Comparison of ENCODE assay signal across 8 cellular contexts in the genomic region with DNA sequence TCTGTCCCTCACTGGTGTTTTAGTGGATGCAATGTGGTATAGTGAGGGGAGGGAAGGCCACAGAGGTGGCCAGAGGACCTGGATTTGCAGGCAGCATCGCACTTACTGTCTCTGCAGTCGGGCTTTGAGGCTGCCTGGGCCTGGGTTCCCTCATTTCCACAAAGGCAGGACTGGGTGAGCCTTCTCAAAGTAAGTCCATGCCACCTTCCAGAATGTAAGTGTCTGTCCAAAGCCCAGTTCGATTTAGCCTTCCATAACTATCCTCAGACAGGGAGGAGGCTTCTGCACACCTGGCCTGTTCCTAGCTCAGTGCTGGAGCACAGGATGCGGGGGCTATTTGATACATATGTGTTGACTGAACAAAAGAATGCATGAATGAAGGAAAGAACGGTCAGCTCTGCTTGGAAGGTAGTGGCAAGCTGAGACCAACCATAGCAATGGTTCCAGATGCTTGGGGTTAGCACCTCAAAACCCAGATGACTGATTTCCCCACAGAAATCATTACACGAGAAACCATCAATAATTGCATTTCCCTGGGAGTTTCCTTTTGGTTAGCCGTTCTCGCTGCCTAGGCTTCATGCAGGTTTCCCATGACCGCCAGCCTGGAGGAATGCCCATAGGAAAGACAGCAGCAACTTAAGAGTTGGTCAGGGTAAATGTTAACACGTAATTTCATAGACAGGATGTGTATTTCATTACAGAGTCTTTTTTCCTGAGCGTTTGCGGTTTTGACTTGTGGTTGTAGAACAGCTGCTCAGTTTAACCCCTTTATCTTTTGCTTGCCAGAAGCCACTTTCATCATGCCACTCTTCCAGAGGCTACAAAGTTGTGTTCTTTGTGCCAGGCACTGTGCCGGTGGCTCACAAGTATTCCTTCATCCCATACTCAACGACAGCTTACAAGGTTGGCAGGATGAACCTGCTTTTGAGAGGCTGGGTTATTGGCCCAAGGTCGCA. TPM values are rescaled to one million over a fixed set of nuclear protein-coding genes. Genes with fewer than 3 reads are reported as not detected.
DNase-seq lines count a peak whose midpoint lies in the region; ATAC-seq and TF ChIP-seq lines count a peak whose summit lies in the region.

No MANE protein-coding gene starts in this region.

- in situ Hi-C loops in transverse colon (cut with MboI; ENCODE audit: low pct_ligation_motif_present in 1 of 4, low pct_unique_long_range_greater_than_20kb in 1 of 4, low sequenced_read_pairs in 3 of 4), result no loop called here

- H3K36me3 ChIP-seq in transverse colon, result no peaks in the 10 kb centered on the region

- H3K27ac ChIP-seq in foreskin keratinocyte (no peak overlapping the region), transverse colon (peak overlapping the region in 1 of 4 donors; percentile 22)

- H3K4me3 Mint-ChIP-seq in activated B cell treated with CpG ODN at 0.5 μM for 24 hours, result peak overlapping the region; percentile 89

- H3K4me1 ChIP-seq in foreskin keratinocyte (peaks cover 2% of the 10 kb centered on the region), transverse colon (peaks cover 0 to 29% (median 18%) of the 10 kb centered on the region in 4 donors)

- ATAC-seq in GM18520 (IDR thresholded peaks at IDR 0.05; ENCODE audit: unreplicated experiment) (peak; percentile 26), HG03432 (IDR thresholded peaks at IDR 0.05; ENCODE audit: unreplicated experiment) (peak; percentile 43), activated B cell treated with CpG ODN at 0.5 μM for 24 hours (ENCODE audit: low read depth) (no peak), foreskin keratinocyte (no peak)

- POLR2A ChIA-PET in activated B cell treated with CpG ODN at 0.5 μM for 24 hours (lab: Charles Lee), result interaction anchor here (1.7 kb wide), 1 partner anchor 84 kb away, joined by 6 read pairs; no protein-coding TSS in a partner anchor

- H3K27me3 Mint-ChIP-seq in activated B cell treated with CpG ODN at 0.5 μM for 24 hours, result no peaks in the 10 kb centered on the region

- peaks cover 48% of the 10 kb centered on the region for H3K4me1 Mint-ChIP-seq in activated B cell treated with CpG ODN at 0.5 μM for 24 hours

- no peaks in the 10 kb centered on the region for H3K27me3 ChIP-seq in foreskin keratinocyte
- no peaks in the 10 kb centered on the region for H3K27me3 ChIP-seq in transverse colon

- 31 to 71% methylated on average over 3 to 15 of the region's 15 CpGs for WGBS in transverse colon (ENCODE audit: low coverage in 1 of 2), 2 donors

- H3K27ac Mint-ChIP-seq in activated B cell treated with CpG ODN at 0.5 μM for 24 hours, result peak overlapping the region; percentile 20

- intact Hi-C loops in activated B cell treated with CpG ODN at 0.5 μM for 24 hours (cut with micrococcal nuclease), result loop anchor here (2.0 to 10.0 kb wide), 3 partner anchors 71 to 987 kb away; a partner anchor contains a TSS
- intact Hi-C loops in transverse colon (cut with DNase I; ENCODE audit: low total_unique reads), result no loop called here

- H3K36me3 Mint-ChIP-seq in activated B cell treated with CpG ODN at 0.5 μM for 24 hours (ENCODE audit: low read depth), result no peaks in the 10 kb centered on the region

- TF ChIP-seq POLR2A in transverse colon (IDR thresholded peaks at IDR 0.05), result no peak

- TF ChIP-seq CTCF in activated B cell treated with CpG ODN at 0.5 μM for 24 hours (IDR thresholded peaks at IDR 0.05) (no peak), fibroblast of pulmonary artery (IDR thresholded peaks at IDR 0.05; ENCODE audit: low read length, missing control alignments) (no peak), foreskin keratinocyte (conservative IDR thresholded peaks at IDR 0.05) (no peak), transverse colon (IDR thresholded peaks at IDR 0.05) (no peak)

- H3K9me3 Mint-ChIP-seq in activated B cell treated with CpG ODN at 0.5 μM for 24 hours, result no peaks in the 10 kb centered on the region

- H3K4me3 ChIP-seq in fibroblast of pulmonary artery (replicated peaks; ENCODE audit: low read depth, low read length), result no peak overlapping the region
- H3K4me3 ChIP-seq in transverse colon, result peak overlapping the region in 1 of 4 donors; percentile 7

- DNase-seq in activated B cell treated with CpG ODN at 0.5 μM for 24 hours (no peak), fibroblast of pulmonary artery (ENCODE audit: low read depth) (peak; percentile 45), NCI-H146 treated with DMSO at 0.1 percent for 48 hours (lab: John Stamatoyannopoulos, UW; ENCODE audit: unreplicated experiment) (no peak), foreskin keratinocyte (no peak), NCI-H2171 (lab: John Stamatoyannopoulos, UW) (no peak), transverse colon (no peak)

- CTCF ChIA-PET in activated B cell treated with CpG ODN at 0.5 μM for 24 hours (lab: Charles Lee), result interaction anchor here (1.5 kb wide), 1 partner anchor 85 kb away, joined by 5 read pairs; no protein-coding TSS in a partner anchor

- TF ChIP-seq EP300 in transverse colon (IDR thresholded peaks at IDR 0.05; ENCODE audit: low read depth), result no peak

- H3K9me3 ChIP-seq in transverse colon, result no peaks in the 10 kb centered on the region

RNA-seq across cellular contexts. Expression of a gene that starts 2.7 kb away (rescaled TPM):
- total RNA-seq in activated B cell treated with CpG ODN at 0.5 μM for 24 hours, result 15.7 and 18.1 TPM in 2 replicates
- 8.5 and 9.1 TPM in 2 replicates for total RNA-seq in foreskin keratinocyte
- 4.1 and 5.6 TPM in 2 replicates for polyA plus RNA-seq in foreskin keratinocyte
- 10 to 100 TPM; 18.4 to 51.3 (median 32.9) TPM for total RNA-seq in transverse colon

RNA-seq across cellular contexts. Expression of a gene that starts 33.7 kb away (rescaled TPM):
- total RNA-seq in activated B cell treated with CpG ODN at 0.5 μM for 24 hours, result 0.16 and 0.17 TPM in 2 replicates
- 0.03 and 0.04 TPM in 2 replicates for total RNA-seq in foreskin keratinocyte
- polyA plus RNA-seq in foreskin keratinocyte, result 0.01 TPM in 2 replicates
- under 1 TPM in 3 of 4 donors, not detected in 1; under 0.01 to 0.20 (median 0.16) TPM for total RNA-seq in transverse colon

Comparison
In these comparisons a context has a peak if more than half of its experiments do, and no peak if none do; other contexts are left out.
1. ATAC-seq: peak in GM18520 (single experiment) and HG03432 (single experiment); none in activated B cell treated with CpG ODN at 0.5 μM for 24 hours (single experiment) and foreskin keratinocyte (single experiment).